Comparison of ENCODE assay signal across 17 cellular contexts in the genomic region with DNA sequence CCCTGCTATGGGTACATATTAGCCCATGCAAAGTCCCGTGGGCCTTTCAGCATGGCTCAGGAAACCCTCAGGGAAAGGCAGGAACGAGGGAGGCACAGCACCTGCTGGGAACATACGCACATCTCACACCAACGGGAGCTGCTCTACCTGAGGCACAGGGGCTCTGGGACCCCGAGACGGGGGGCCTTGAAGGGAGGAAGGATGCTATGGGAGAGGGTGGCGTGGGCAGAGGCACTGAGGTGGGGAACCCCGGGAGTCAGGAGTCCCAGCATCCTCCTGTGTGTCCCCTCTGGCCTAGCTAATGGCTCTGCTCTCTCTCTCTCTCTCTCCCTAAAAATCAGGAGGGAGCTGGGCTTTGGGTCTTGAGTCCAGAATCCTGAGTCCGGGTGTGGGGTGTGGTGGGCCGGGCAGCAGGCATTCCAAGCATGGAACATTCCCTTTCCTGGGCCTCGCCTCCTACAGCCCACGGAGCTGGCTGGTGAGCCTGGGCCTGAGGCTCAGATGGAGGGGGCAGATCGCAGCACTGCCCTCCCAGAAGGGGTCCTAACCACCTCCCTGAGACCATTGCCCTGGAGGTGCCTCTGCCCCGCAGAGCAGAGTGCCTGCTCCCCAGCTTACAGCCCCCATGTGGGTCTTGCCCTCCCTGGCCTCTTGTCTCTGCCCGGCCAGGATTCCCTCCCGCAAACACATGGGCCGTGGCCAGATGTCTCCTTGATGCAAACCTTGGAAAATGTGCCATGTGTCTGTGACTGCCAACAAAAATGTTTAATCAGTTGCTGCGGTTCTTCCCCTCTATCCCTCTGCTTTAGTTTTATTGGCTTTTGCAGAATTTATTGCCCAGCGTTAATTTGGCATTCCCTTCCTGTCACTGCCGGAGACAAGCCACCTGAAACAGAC.
DNase-seq lines count a peak whose midpoint lies in the region; ATAC-seq and TF ChIP-seq lines count a peak whose summit lies in the region.
"Had no signal": no experiment of that assay in that cellular context is flagged by ENCODE, and none has a peak within 500 bp of the region (broad histone marks: within the 10 kb centered on the region; RNA-seq: fewer than 3 reads in every experiment).

No MANE protein-coding gene starts in this region.

- H2BK15ac ChIP-seq in H9 (ENCODE audit: low read depth, low read length), result no peak overlapping the region

- H2BK20ac ChIP-seq in H9 (ENCODE audit: low read depth, low read length, poor library complexity, severe bottlenecking), result no peak overlapping the region

- H3K27ac Mint-ChIP-seq in H9 (no peak overlapping the region), glutamatergic neuron (ENCODE audit: unreplicated experiment) (peak overlapping the region; percentile 70)
- no peak overlapping the region for H3K27ac Mint-ChIP-seq in activated T-helper 2 cell treated with anti-CD3 and anti-CD28 coated beads, Interferon-gamma antibody, Interleukin-2, Interleukin-4, amounts not matched to agents 10 μg/mL and 5 μg/mL and 100 μg/mL, durations not matched to agents 14 hours and 24 hours and 36 hours
- H3K27ac Mint-ChIP-seq: activated naive CD4-positive, alpha-beta T cell treated with anti-CD3 and anti-CD28 coated beads, Interleukin-2, amount 50 U/mL, for 24 hours had no signal

- no peak for ATAC-seq in GM21515 (IDR thresholded peaks at IDR 0.05; ENCODE audit: unreplicated experiment)

- H3K4ac ChIP-seq in H9 (ENCODE audit: low read depth, low read length), result no peak overlapping the region

- H3K27me3 Mint-ChIP-seq in H9 (ENCODE audit: low read depth) (peaks cover 5% of the 10 kb centered on the region), glutamatergic neuron (ENCODE audit: unreplicated experiment) (peaks cover 15% of the 10 kb centered on the region)
- no peaks in the 10 kb centered on the region for H3K27me3 Mint-ChIP-seq in activated T-helper 2 cell treated with anti-CD3 and anti-CD28 coated beads, Interferon-gamma antibody, Interleukin-2, Interleukin-4, amounts not matched to agents 10 μg/mL and 5 μg/mL and 100 μg/mL, durations not matched to agents 14 hours and 24 hours and 36 hours (ENCODE audit: low read depth)
- H3K27me3 Mint-ChIP-seq: activated naive CD4-positive, alpha-beta T cell treated with anti-CD3 and anti-CD28 coated beads, Interleukin-2, amount 50 U/mL, for 24 hours had no signal

- H3K14ac ChIP-seq in H9 (ENCODE audit: insufficient read depth, low read length), result no peak overlapping the region

- no peak overlapping the region for H3K4me2 ChIP-seq in H9 (ENCODE audit: insufficient read depth, insufficient read length, low read length)

- no peak overlapping the region for H4K8ac ChIP-seq in H9 (replicated peaks; ENCODE audit: insufficient read length, low read depth, low read length)

- no peak overlapping the region for H2BK12ac ChIP-seq in H9 (ENCODE audit: insufficient read length, low read depth, low read length)

- CTCF ChIA-PET in RWPE1 (lab: Yijun Ruan, JAX), result interaction anchor here (0.5 to 1.4 kb wide), 5 partner anchors 8 to 416 kb away, joined by 3 to 6 read pairs (median 4); no protein-coding TSS in a partner anchor

- no peak overlapping the region for H3K9ac ChIP-seq in H9 (ENCODE audit: extremely low read depth, insufficient read length, low read length)
- peak overlapping the region in 2 of 3 donors; percentile 6 to 40 for H3K9ac ChIP-seq in skeletal muscle tissue (ENCODE audit: low read depth in 1 of 3, low read length in 3 of 3)

- H3K4me1 ChIP-seq in H9 (ENCODE audit: insufficient read depth, low read length), result no peaks in the 10 kb centered on the region
- peaks cover 28 to 48% (median 36%) of the 10 kb centered on the region in 3 donors for H3K4me1 ChIP-seq in skeletal muscle tissue (ENCODE audit: control insufficient read depth in 3 of 3, insufficient read depth in 3 of 3, low read length in 3 of 3)

- H4K5ac ChIP-seq in H9 (ENCODE audit: insufficient read length, low read depth, low read length), result no peak overlapping the region

- H3K27ac ChIP-seq in H9 (ENCODE audit: insufficient read length, low read depth, low read length) (no peak overlapping the region), RWPE1 (peak overlapping the region; percentile 85), skeletal muscle tissue (ENCODE audit: low read depth, low read length) (no peak overlapping the region)
- H3K27ac ChIP-seq: breast epithelium, testis had no signal

- no CpG with 5 or more reads among the region's 20 CpGs for WGBS in H9 (ENCODE audit: extremely low coverage, insufficient read length, low lambda C conversion rate)

- H3K4me3 ChIP-seq in skeletal muscle tissue (ENCODE audit: low read length in 3 of 3), result no peak overlapping the region
- H3K4me3 ChIP-seq: breast epithelium, testis had no signal

- H3K36me3 Mint-ChIP-seq in H9 (ENCODE audit: insufficient read depth in 1 of 3, low read depth in 3 of 3) (no peaks in the 10 kb centered on the region; a peak in 1 of 7 replicates), glutamatergic neuron (ENCODE audit: unreplicated experiment) (no peaks in the 10 kb centered on the region)
- no peaks in the 10 kb centered on the region for H3K36me3 Mint-ChIP-seq in activated T-helper 2 cell treated with anti-CD3 and anti-CD28 coated beads, Interferon-gamma antibody, Interleukin-2, Interleukin-4, amounts not matched to agents 10 μg/mL and 5 μg/mL and 100 μg/mL, durations not matched to agents 14 hours and 24 hours and 36 hours (ENCODE audit: low read depth)
- H3K36me3 Mint-ChIP-seq: activated naive CD4-positive, alpha-beta T cell treated with anti-CD3 and anti-CD28 coated beads, Interleukin-2, amount 50 U/mL, for 24 hours had no signal

- no peak overlapping the region for H4K91ac ChIP-seq in H9 (ENCODE audit: insufficient read length, low read depth, low read length)

- H3K79me1 ChIP-seq in H9 (ENCODE audit: insufficient read depth, low read depth, low read length, poor library complexity, severe bottlenecking), result no peaks in the 10 kb centered on the region

- H3K9me3 Mint-ChIP-seq in H9, result no peaks in the 10 kb centered on the region
- peaks cover 12% of the 10 kb centered on the region for H3K9me3 Mint-ChIP-seq in glutamatergic neuron (ENCODE audit: unreplicated experiment)
- H3K9me3 Mint-ChIP-seq in activated T-helper 2 cell treated with anti-CD3 and anti-CD28 coated beads, Interferon-gamma antibody, Interleukin-2, Interleukin-4, amounts not matched to agents 10 μg/mL and 5 μg/mL and 100 μg/mL, durations not matched to agents 14 hours and 24 hours and 36 hours, result no peaks in the 10 kb centered on the region
- H3K9me3 Mint-ChIP-seq: activated naive CD4-positive, alpha-beta T cell treated with anti-CD3 and anti-CD28 coated beads, Interleukin-2, amount 50 U/mL, for 24 hours had no signal

- H3K9me3 ChIP-seq in H9 (ENCODE audit: control insufficient read depth, low read depth, low read length), result no peaks in the 10 kb centered on the region
- H3K9me3 ChIP-seq in skeletal muscle tissue (ENCODE audit: control insufficient read depth in 3 of 3, low read length in 3 of 3), result no peaks in the 10 kb centered on the region
- H3K9me3 ChIP-seq: breast epithelium, testis had no signal

- no peaks in the 10 kb centered on the region for H3K23me2 ChIP-seq in H9 (ENCODE audit: insufficient read length, low read depth, low read length, poor library complexity, severe bottlenecking)

- intact Hi-C loops in posterior vena cava (cut with DNase I), result no loop called here
- intact Hi-C loops in activated T-helper 2 cell treated with anti-CD3 and anti-CD28 coated beads, Interferon-gamma antibody, Interleukin-2, Interleukin-4, amounts not matched to agents 10 μg/mL and 5 μg/mL and 100 μg/mL, durations not matched to agents 14 hours and 24 hours and 36 hours (cut with micrococcal nuclease), result no loop called here

- H2BK120ac ChIP-seq in H9 (ENCODE audit: low read depth, low read length, poor library complexity, severe bottlenecking), result no peak overlapping the region

- TF ChIP-seq CTCF in H9 (conservative IDR thresholded peaks at IDR 0.05), result no peak
- TF ChIP-seq CTCF in RWPE1 (conservative IDR thresholded peaks at IDR 0.05; ENCODE audit: low read depth), result no peak
- TF ChIP-seq CTCF in glutamatergic neuron (IDR thresholded peaks at IDR 0.05; ENCODE audit: partially characterized antibody, unreplicated experiment), result no peak

- no peak overlapping the region for H2AFZ ChIP-seq in H9 (ENCODE audit: low read length)

- H3K18ac ChIP-seq in H9 (ENCODE audit: insufficient read length, low read depth, low read length), result no peak overlapping the region

- POLR2A ChIA-PET in RWPE1 (lab: Yijun Ruan, JAX; ENCODE audit: low non-redundant PET), result no interaction called here

- H3K23ac ChIP-seq in H9 (ENCODE audit: insufficient read length, low read depth, low read length), result no peak overlapping the region

- no peaks in the 10 kb centered on the region for H3K36me3 ChIP-seq in skeletal muscle tissue (ENCODE audit: control insufficient read depth in 3 of 3, insufficient read depth in 3 of 3, low read length in 3 of 3)
- H3K36me3 ChIP-seq: breast epithelium had no signal

- peak; percentile 14 for DNase-seq in H9
- no peak for DNase-seq in RWPE1 (ENCODE audit: low spot score)
- DNase-seq in glutamatergic neuron, result no peak
- no peak for DNase-seq in posterior vena cava (ENCODE audit: low spot score)
- DNase-seq in activated T-helper 2 cell treated with anti-CD3 and anti-CD28 coated beads, Interferon-gamma antibody, Interleukin-2, Interleukin-4, amounts not matched to agents 10 μg/mL and 5 μg/mL and 100 μg/mL, durations not matched to agents 14 hours and 24 hours and 36 hours (ENCODE audit: low spot score), result no peak
- DNase-seq: activated CD4-positive, alpha-beta T cell treated with anti-CD3 and anti-CD28 coated beads, Interleukin-2, amount 50 U/mL, for 4 hours; GF-D8; kidney glomerular epithelial cell; mesenchymal stem cell; NCI-H2107; NCI-H774; stimulated activated CD4-positive, alpha-beta T cell treated with anti-CD3 and anti-CD28 coated beads, Interleukin-2, amount 100 ng/mL, for 48 hours; testis had no signal

- no peaks in the 10 kb centered on the region for H3K27me3 ChIP-seq in H9 (ENCODE audit: insufficient read depth, low read length)
- no peaks in the 10 kb centered on the region for H3K27me3 ChIP-seq in skeletal muscle tissue (ENCODE audit: control insufficient read depth in 3 of 3, insufficient read depth in 3 of 3, low read length in 3 of 3)
- H3K27me3 ChIP-seq: breast epithelium, testis had no signal

- no peak overlapping the region for H2BK5ac ChIP-seq in H9 (ENCODE audit: insufficient read length, low read length)

- no peak overlapping the region for H3K4me3 Mint-ChIP-seq in H9
- no peak overlapping the region for H3K4me3 Mint-ChIP-seq in glutamatergic neuron (ENCODE audit: unreplicated experiment)
- no peak overlapping the region for H3K4me3 Mint-ChIP-seq in activated T-helper 2 cell treated with anti-CD3 and anti-CD28 coated beads, Interferon-gamma antibody, Interleukin-2, Interleukin-4, amounts not matched to agents 10 μg/mL and 5 μg/mL and 100 μg/mL, durations not matched to agents 14 hours and 24 hours and 36 hours (ENCODE audit: low read depth)
- H3K4me3 Mint-ChIP-seq: activated naive CD4-positive, alpha-beta T cell treated with anti-CD3 and anti-CD28 coated beads, Interleukin-2, amount 50 U/mL, for 24 hours had no signal

- H3K56ac ChIP-seq in H9 (ENCODE audit: insufficient read length, low read depth, low read length), result no peak overlapping the region

- H3K4me1 Mint-ChIP-seq in H9 (peaks cover 4 to 13% of the 10 kb centered on the region in 2 experiments; a peak in 3 of 4 replicates), glutamatergic neuron (ENCODE audit: low read depth, unreplicated experiment) (peaks cover 32% of the 10 kb centered on the region)
- no peaks in the 10 kb centered on the region for H3K4me1 Mint-ChIP-seq in activated T-helper 2 cell treated with anti-CD3 and anti-CD28 coated beads, Interferon-gamma antibody, Interleukin-2, Interleukin-4, amounts not matched to agents 10 μg/mL and 5 μg/mL and 100 μg/mL, durations not matched to agents 14 hours and 24 hours and 36 hours (ENCODE audit: low read depth)
- H3K4me1 Mint-ChIP-seq: activated naive CD4-positive, alpha-beta T cell treated with anti-CD3 and anti-CD28 coated beads, Interleukin-2, amount 50 U/mL, for 24 hours had no signal

- H4K20me1 ChIP-seq in H9 (ENCODE audit: control insufficient read depth, insufficient read depth, insufficient read length), result no peaks in the 10 kb centered on the region

- no peak overlapping the region for H2AK5ac ChIP-seq in H9 (ENCODE audit: insufficient read length, low read length)

- H3K79me2 ChIP-seq in H9 (ENCODE audit: insufficient read depth, low read length), result no peaks in the 10 kb centered on the region

- H3T11ph ChIP-seq in H9 (ENCODE audit: low read length), result no peak overlapping the region
